8 cellular contexts compared by ENCODE assay signal in genomic region chr20:5835234-5835845, GRCh38.
DNase-seq lines count a peak whose midpoint lies in the region; ATAC-seq and TF ChIP-seq lines count a peak whose summit lies in the region.

No MANE protein-coding gene starts in this region.

- TF ChIP-seq CTCF in brain (conservative IDR thresholded peaks at IDR 0.05): no peak

- no peaks in the 10 kb centered on the region for H3K27me3 ChIP-seq in muscle layer of duodenum (ENCODE audit: low read depth, low read length)

- peak overlapping the region; percentile 5 to 92 (median 39) for H3K27ac Mint-ChIP-seq in brain

- H3K4me1 Mint-ChIP-seq in brain: peaks cover 20% of the 10 kb centered on the region

- no peaks in the 10 kb centered on the region for H3K36me3 ChIP-seq in muscle layer of duodenum (ENCODE audit: control insufficient read depth in 1 of 2, insufficient read depth in 2 of 2, low read length in 2 of 2)

- H3K27me3 Mint-ChIP-seq in brain: no peaks in the 10 kb centered on the region

- H3K9me3 ChIP-seq in muscle layer of duodenum (ENCODE audit: control insufficient read depth in 1 of 2, low read length in 2 of 2): no peaks in the 10 kb centered on the region

- H3K36me3 Mint-ChIP-seq in brain: no peaks in the 10 kb centered on the region

- H3K4me1 ChIP-seq in muscle layer of duodenum (ENCODE audit: control insufficient read depth in 1 of 2, insufficient read depth in 2 of 2, low read length in 2 of 2): peaks cover 7 to 24% of the 10 kb centered on the region in 2 donors

- H3K9me3 Mint-ChIP-seq in brain: peaks cover 0 to 3% (median 0%) of the 10 kb centered on the region in 5 experiments

- H3K4me3 ChIP-seq in muscle layer of duodenum (ENCODE audit: low read depth in 1 of 2, low read length in 2 of 2): no peak overlapping the region

- peak overlapping the region; percentile 52 for H3K27ac ChIP-seq in muscle layer of duodenum (ENCODE audit: low read length)

- DNase-seq in DMS153 (lab: John Stamatoyannopoulos, UW): peak; percentile 63
- DNase-seq in NCI-H2029 treated with DMSO at 0.1 percent for 48 hours (lab: John Stamatoyannopoulos, UW): peak; percentile 8
- no peak for DNase-seq in NCI-H1417 treated with DMSO at 0.1 percent for 48 hours (lab: John Stamatoyannopoulos, UW)
- DNase-seq in GF-D8 (lab: John Stamatoyannopoulos, UW): no peak

- no peak for ATAC-seq in HG02623 (IDR thresholded peaks at IDR 0.05; ENCODE audit: unreplicated experiment)
- ATAC-seq in HG03039 (IDR thresholded peaks at IDR 0.05; ENCODE audit: unreplicated experiment): no peak

- H3K4me3 Mint-ChIP-seq in brain: no peak overlapping the region

Comparison
In these comparisons a context has a peak if more than half of its experiments do, and no peak if none do; other contexts are left out.
1. DNase-seq: peak in DMS153 (single experiment) and NCI-H2029 treated with DMSO at 0.1 percent for 48 hours (single experiment); none in NCI-H1417 treated with DMSO at 0.1 percent for 48 hours (single experiment) and GF-D8 (single experiment).